In genomic region chr17:80883831-80884735, GRCh38 we compare ENCODE assay signal across 17 cellular contexts.
"Had no signal": no experiment of that assay in that cellular context is flagged by ENCODE, and none has a peak within 500 bp of the region (broad histone marks: within the 10 kb centered on the region; RNA-seq: fewer than 3 reads in every experiment).

No MANE protein-coding gene starts in this region.

- H3K27me3 ChIP-seq: gastroesophageal sphincter, SJCRH30, suprapubic skin, upper lobe of left lung had no signal

- H3K4me3 Mint-ChIP-seq: activated B cell treated with CpG ODN at 0.5 μM for 24 hours; activated CD4-positive, alpha-beta T cell treated with anti-CD3 and anti-CD28 coated beads, Interleukin-2, amount 10 ng/mL, durations not matched to agents 24 days and 14 days; activated naive CD8-positive, alpha-beta T cell treated with anti-CD3 and anti-CD28 coated beads, Interleukin-2, amount 50 U/mL, for 24 hours; activated T-cell treated with anti-CD3 and anti-CD28 coated beads, Interleukin-2, amount 50 U/mL, for 72 hours had no signal

- H3K9me3 Mint-ChIP-seq: activated B cell treated with CpG ODN at 0.5 μM for 24 hours; activated CD4-positive, alpha-beta T cell treated with anti-CD3 and anti-CD28 coated beads, Interleukin-2, amount 10 ng/mL, durations not matched to agents 24 days and 14 days; activated naive CD8-positive, alpha-beta T cell treated with anti-CD3 and anti-CD28 coated beads, Interleukin-2, amount 50 U/mL, for 24 hours; activated T-cell treated with anti-CD3 and anti-CD28 coated beads, Interleukin-2, amount 50 U/mL, for 72 hours had no signal

- H3K9me3 ChIP-seq: gastroesophageal sphincter, SJCRH30, suprapubic skin, upper lobe of left lung had no signal

- H3K27ac Mint-ChIP-seq: activated B cell treated with CpG ODN at 0.5 μM for 24 hours; activated CD4-positive, alpha-beta T cell treated with anti-CD3 and anti-CD28 coated beads, Interleukin-2, amount 10 ng/mL, durations not matched to agents 24 days and 14 days; activated naive CD8-positive, alpha-beta T cell treated with anti-CD3 and anti-CD28 coated beads, Interleukin-2, amount 50 U/mL, for 24 hours; activated T-cell treated with anti-CD3 and anti-CD28 coated beads, Interleukin-2, amount 50 U/mL, for 72 hours had no signal

- H3K4me1 ChIP-seq: gastroesophageal sphincter, suprapubic skin, upper lobe of left lung had no signal

- H3K27me3 Mint-ChIP-seq: activated B cell treated with CpG ODN at 0.5 μM for 24 hours; activated CD4-positive, alpha-beta T cell treated with anti-CD3 and anti-CD28 coated beads, Interleukin-2, amount 10 ng/mL, durations not matched to agents 24 days and 14 days; activated naive CD8-positive, alpha-beta T cell treated with anti-CD3 and anti-CD28 coated beads, Interleukin-2, amount 50 U/mL, for 24 hours had no signal

- H3K4me3 ChIP-seq: gastroesophageal sphincter, SJCRH30, suprapubic skin, upper lobe of left lung had no signal

- DNase-seq: activated B cell treated with CpG ODN at 0.5 μM for 24 hours; activated CD4-positive, alpha-beta T cell treated with anti-CD3 and anti-CD28 coated beads, Interleukin-2, amount 10 ng/mL, durations not matched to agents 24 days and 14 days; activated CD8-positive, alpha-beta memory T cell treated with anti-CD3 and anti-CD28 coated beads, Interleukin-2, amount 50 U/mL, for 48 hours; activated naive CD4-positive, alpha-beta T cell; activated naive CD8-positive, alpha-beta T cell treated with anti-CD3 and anti-CD28 coated beads, Interleukin-2, amount 50 U/mL, for 24 hours; activated T-cell treated with anti-CD3 and anti-CD28 coated beads, Interleukin-2, amount 50 U/mL, for 72 hours; erythroblast; islet precursor cell; midbrain; SJCRH30; small intestine; stimulated activated CD4-positive, alpha-beta T cell treated with anti-CD3 and anti-CD28 coated beads, Interleukin-4, amount 100 ng/mL, for 4 hours; stimulated activated naive CD8-positive, alpha-beta T cell treated with anti-CD3 and anti-CD28 coated beads, Interleukin-15, Interleukin-2, amounts not matched to agents 100 U/mL and 50 U/mL, for 24 hours; SW 1271; upper lobe of left lung had no signal

- H3K27ac ChIP-seq: gastroesophageal sphincter, SJCRH30, suprapubic skin, upper lobe of left lung had no signal
